In the genomic region with DNA sequence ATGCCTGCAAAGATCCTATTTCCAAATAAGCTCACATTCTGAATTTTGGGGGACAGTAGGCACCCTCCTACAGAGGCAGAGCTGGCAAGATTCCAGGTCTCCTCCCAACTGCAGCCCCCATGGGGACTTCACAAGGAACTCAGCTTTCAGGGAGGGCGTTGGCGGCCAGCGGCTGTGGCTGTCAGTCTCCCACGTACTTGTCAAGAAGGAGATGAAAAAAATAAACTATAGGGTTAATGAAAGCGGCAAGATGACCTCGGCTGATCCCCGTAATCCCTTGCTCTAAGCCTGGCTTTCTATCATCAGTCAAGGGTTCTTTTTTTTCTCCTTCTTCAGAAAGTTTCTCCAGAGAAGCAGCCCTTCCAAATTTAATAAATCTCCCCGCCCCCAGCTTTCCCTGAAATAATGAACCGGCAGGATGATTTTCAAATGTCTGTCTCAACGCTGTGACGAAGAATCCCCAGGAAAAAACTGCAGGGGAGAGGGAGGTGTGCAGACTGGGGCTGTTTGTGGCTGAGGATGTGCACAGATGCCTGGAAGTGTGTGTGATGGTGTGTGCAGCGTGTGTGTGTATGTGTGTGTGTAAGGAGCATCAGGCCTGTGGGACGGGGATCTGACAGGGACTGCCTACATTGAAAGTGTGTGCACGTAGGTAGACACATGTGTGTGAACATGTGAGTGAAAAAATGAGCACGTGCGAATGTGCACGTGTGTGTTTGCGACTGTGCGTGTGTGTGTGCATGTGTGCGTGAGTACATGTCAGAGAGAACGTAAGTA, we compare ENCODE assay signal across 18 cellular contexts.
DNase-seq lines count a peak whose midpoint lies in the region; ATAC-seq and TF ChIP-seq lines count a peak whose summit lies in the region.
"Had no signal": no experiment of that assay in that cellular context is flagged by ENCODE, and none has a peak within 500 bp of the region (broad histone marks: within the 10 kb centered on the region; RNA-seq: fewer than 3 reads in every experiment).

No MANE protein-coding gene starts in this region.

- no peak overlapping the region for H2BK20ac ChIP-seq in IMR-90 (ENCODE audit: low read depth, low read length)

- H3K36me3 ChIP-seq in A673 (ENCODE audit: insufficient read depth, low read length, poor library complexity, severe bottlenecking), result no peaks in the 10 kb centered on the region
- H3K36me3 ChIP-seq in IMR-90 (ENCODE audit: control insufficient read depth, insufficient read depth, low read length), result no peaks in the 10 kb centered on the region
- no peaks in the 10 kb centered on the region for H3K36me3 ChIP-seq in SJCRH30
- no peaks in the 10 kb centered on the region for H3K36me3 ChIP-seq in neural progenitor cell

- no peak overlapping the region for H2AK9ac ChIP-seq in IMR-90 (replicated peaks; ENCODE audit: low read depth, low read length, poor library complexity)

- intact Hi-C loops in A673 (cut with micrococcal nuclease; ENCODE audit: unreplicated experiment) (loop anchor here (2.0 kb wide), 1 partner anchor 25 kb away; no protein-coding TSS in a partner anchor), IMR-90 (cut with micrococcal nuclease) (no loop called here)

- H3K9me3 Mint-ChIP-seq in neural progenitor cell, result no peaks in the 10 kb centered on the region
- H3K9me3 Mint-ChIP-seq: CD4-positive, alpha-beta T cell; H9 had no signal

- no peak for TF ChIP-seq CTCF in A673 (conservative IDR thresholded peaks at IDR 0.05; ENCODE audit: low read depth, low read length)
- TF ChIP-seq CTCF in IMR-90 (conservative IDR thresholded peaks at IDR 0.05; ENCODE audit: low read depth, low read length), result no peak
- TF ChIP-seq CTCF in neural progenitor cell (IDR thresholded peaks at IDR 0.05), result no peak

- H2BK5ac ChIP-seq in IMR-90 (ENCODE audit: low read depth, low read length, poor library complexity, severe bottlenecking), result no peak overlapping the region

- no peak overlapping the region for H3K4me3 Mint-ChIP-seq in neural progenitor cell
- H3K4me3 Mint-ChIP-seq: B cell; CD4-positive, alpha-beta T cell; H9 had no signal

- H3K4me1 Mint-ChIP-seq in neural progenitor cell, result no peaks in the 10 kb centered on the region
- H3K4me1 Mint-ChIP-seq: B cell had no signal

- no peak overlapping the region for H3K4ac ChIP-seq in IMR-90 (ENCODE audit: low read depth, low read length)

- WGBS in IMR-90 (ENCODE audit: extremely low coverage in 2 of 2, insufficient read length in 1 of 2), 2 experiments, result 55% methylated on average over 10 of the region's 21 CpGs; no CpG with 5 or more reads in 1 of the 2 experiments

- no peaks in the 10 kb centered on the region for H3K79me1 ChIP-seq in IMR-90 (ENCODE audit: low read depth in 1 of 2, low read length in 2 of 2)

- H4K20me1 ChIP-seq in IMR-90 (ENCODE audit: insufficient read depth, low read length), result no peaks in the 10 kb centered on the region
- no peaks in the 10 kb centered on the region for H4K20me1 ChIP-seq in neural progenitor cell (ENCODE audit: low read depth)

- no peak overlapping the region for H3K27ac Mint-ChIP-seq in neural progenitor cell
- H3K27ac Mint-ChIP-seq: B cell; CD4-positive, alpha-beta T cell; H9 had no signal

- dilution Hi-C loops in IMR-90 (cut with HindIII; ENCODE audit: low sequenced_read_pairs, unreplicated experiment), result no loop called here

- no peak overlapping the region for H4K91ac ChIP-seq in IMR-90 (ENCODE audit: insufficient read depth, low read depth, low read length)

- no peak overlapping the region for H2BK15ac ChIP-seq in IMR-90 (ENCODE audit: low read depth, low read length)

- no peak overlapping the region for H2AK5ac ChIP-seq in IMR-90 (ENCODE audit: low read depth, low read length)

- H3K9me3 ChIP-seq in A673 (ENCODE audit: low read depth, low read length, poor library complexity, severe bottlenecking), result no peaks in the 10 kb centered on the region
- H3K9me3 ChIP-seq in IMR-90 (ENCODE audit: control insufficient read depth, insufficient read depth, low read length), result no peaks in the 10 kb centered on the region
- H3K9me3 ChIP-seq in SJCRH30 (replicated peaks), result no peaks in the 10 kb centered on the region
- H3K9me3 ChIP-seq in neural progenitor cell (ENCODE audit: low read depth), result no peaks in the 10 kb centered on the region
- H3K9me3 ChIP-seq: A549 had no signal

- ATAC-seq in IMR-90 (ENCODE audit: low read depth) (no peak), HG02870 (IDR thresholded peaks at IDR 0.05; ENCODE audit: unreplicated experiment) (no peak), GM19467 (IDR thresholded peaks at IDR 0.05; ENCODE audit: unreplicated experiment) (no peak)
- ATAC-seq: A549 had no signal

- H4K5ac ChIP-seq in IMR-90 (ENCODE audit: low read depth, low read length), result no peak overlapping the region

- no peaks in the 10 kb centered on the region for H3K36me3 Mint-ChIP-seq in neural progenitor cell

- CTCF ChIA-PET in A673 (lab: Charles Lee) (no interaction called here), IMR-90 (lab: Yijun Ruan, JAX) (interaction anchor here (0.6 kb wide), 1 partner anchor 473 kb away, joined by 3 read pairs; no protein-coding TSS in a partner anchor)

- H3K27me3 Mint-ChIP-seq in neural progenitor cell (ENCODE audit: insufficient read depth, low read depth), result peaks cover 8% of the 10 kb centered on the region

- H3K18ac ChIP-seq in IMR-90 (ENCODE audit: low read depth, low read length), result no peak overlapping the region

- H4K8ac ChIP-seq in IMR-90 (ENCODE audit: low read depth in 2 of 2, low read length in 2 of 2), result no peak overlapping the region

- TF ChIP-seq POLR2A in IMR-90 (IDR thresholded peaks at IDR 0.05; ENCODE audit: low read depth, low read length), result no peak

- no peak overlapping the region for H3K9ac ChIP-seq in IMR-90 (ENCODE audit: low read depth, low read length)
- H3K9ac ChIP-seq in neural progenitor cell, result no peak overlapping the region

- H3K4me3 ChIP-seq in A673 (ENCODE audit: low read depth, low read length, poor library complexity, severe bottlenecking) (no peak overlapping the region), IMR-90 (ENCODE audit: insufficient read depth, low read depth, low read length) (no peak overlapping the region), SJCRH30 (peak overlapping the region; percentile 26), neural progenitor cell (no peak overlapping the region)
- H3K4me3 ChIP-seq: A549 had no signal

- no peak overlapping the region for H2BK120ac ChIP-seq in IMR-90 (ENCODE audit: low read depth, low read length)

- no peak overlapping the region for H3K23ac ChIP-seq in IMR-90 (ENCODE audit: low read depth, low read length)

- H3K4me2 ChIP-seq in IMR-90 (ENCODE audit: low read depth, low read length) (peak overlapping the region; percentile 39; the same call in 1 of the 2 replicates), neural progenitor cell (no peak overlapping the region)
- H3K4me2 ChIP-seq: A549 had no signal

- in situ Hi-C loops in IMR-90 (cut with MboI; ENCODE audit: low sequenced_read_pairs), result no loop called here

- 0 out of 2 replicates have a peak overlapping the region, but pooled peaks have one; percentile 41 for H3K14ac ChIP-seq in IMR-90 (replicated peaks; ENCODE audit: low read depth, low read length)

- no peak overlapping the region for H3K56ac ChIP-seq in IMR-90 (ENCODE audit: extremely low read depth, insufficient read depth, low read length)

- H3K4me1 ChIP-seq in A673 (ENCODE audit: insufficient read depth, low read length, poor library complexity, severe bottlenecking) (no peaks in the 10 kb centered on the region), IMR-90 (ENCODE audit: control insufficient read depth, insufficient read depth, low read length) (peaks cover 8% of the 10 kb centered on the region; the same call in 1 of the 2 replicates), SJCRH30 (peaks cover 58% of the 10 kb centered on the region), neural progenitor cell (peaks cover 2% of the 10 kb centered on the region)
- H3K4me1 ChIP-seq: A549 had no signal

- BruUV-seq in A673 (replicated peaks; lab: Mats Ljungman, UMichigan), result no TSS peak
- no TSS peak for BruUV-seq in IMR-90 (replicated peaks; lab: Mats Ljungman, UMichigan)

- no peaks in the 10 kb centered on the region; the same call in 1 of the 2 replicates for H3K9me1 ChIP-seq in IMR-90 (ENCODE audit: insufficient read depth, low read length)

- peak; percentile 3 for DNase-seq in A673 (ENCODE audit: low spot score)
- DNase-seq in IMR-90, result no peak
- peak; percentile 99 for DNase-seq in SJCRH30
- peak; percentile 26 for DNase-seq in neural progenitor cell (ENCODE audit: low spot score)
- no peak for DNase-seq in stimulated activated CD4-positive, alpha-beta T cell treated with anti-CD3 and anti-CD28 coated beads, Interleukin-4, amount 100 ng/mL, for 4 hours
- DNase-seq: Calu3; CD4-positive, alpha-beta T cell; DND-41; GDM1; H9; NCI-H510A treated with DMSO at 0.1 percent for 48 hours; NK-92 treated with Interleukin-12 subunit alpha and Interleukin-12 subunit beta, amount 100 ng/mL, for 24 hours; OCI-M1; RPMI8226 had no signal

- H3F3A ChIP-seq in neural progenitor cell (ENCODE audit: low read depth), result no peaks in the 10 kb centered on the region

- peaks cover 15% of the 10 kb centered on the region for H3K27me3 ChIP-seq in A673 (replicated peaks; ENCODE audit: insufficient read depth, low read depth, low read length, poor library complexity)
- peaks cover 28% of the 10 kb centered on the region for H3K27me3 ChIP-seq in IMR-90 (ENCODE audit: control insufficient read depth, insufficient read depth, low read length)
- H3K27me3 ChIP-seq in SJCRH30, result no peaks in the 10 kb centered on the region
- no peaks in the 10 kb centered on the region for H3K27me3 ChIP-seq in neural progenitor cell

- H3K27ac ChIP-seq in A673 (ENCODE audit: low read depth, low read length, poor library complexity, severe bottlenecking) (no peak overlapping the region), IMR-90 (ENCODE audit: insufficient read depth, low read length) (no peak overlapping the region), SJCRH30 (peak overlapping the region; percentile 40), neural progenitor cell (no peak overlapping the region)
- H3K27ac ChIP-seq: A549 had no signal

- POLR2A ChIA-PET in A673 (lab: Charles Lee; ENCODE audit: low non-redundant PET), result no interaction called here
- POLR2A ChIA-PET in IMR-90 (lab: Charles Lee; ENCODE audit: unreplicated experiment), result no interaction called here

- TF ChIP-seq RAD21 in IMR-90 (IDR thresholded peaks at IDR 0.05; ENCODE audit: low read length), result no peak

- H3K79me2 ChIP-seq in neural progenitor cell (ENCODE audit: low read depth), result no peaks in the 10 kb centered on the region

- H2AFZ ChIP-seq in IMR-90 (replicated peaks; ENCODE audit: low read length, poor library complexity) (peak overlapping the region; percentile 75), neural progenitor cell (replicated peaks) (no peak overlapping the region)

TF ChIP-seq in IMR-90, 13 proteins besides CTCF, POLR2A, EP300 and RAD21 (continues in another document):
- no peak for TF ChIP-seq RCOR1 (IDR thresholded peaks at IDR 0.05; ENCODE audit: insufficient replicate concordance, low read length)
- no peak for TF ChIP-seq CEBPB (IDR thresholded peaks at IDR 0.05; ENCODE audit: low read depth, low read length)

Comparison
In these comparisons a context has a peak if more than half of its experiments do, and no peak if none do; other contexts are left out.
1. DNase-seq: peak in A673 (single experiment), SJCRH30 (2 of 2) and neural progenitor cell (single experiment); none in IMR-90 (single experiment) and stimulated activated CD4-positive, alpha-beta T cell treated with anti-CD3 and anti-CD28 coated beads, Interleukin-4, amount 100 ng/mL, for 4 hours (0 of 2).